In the genomic region with DNA sequence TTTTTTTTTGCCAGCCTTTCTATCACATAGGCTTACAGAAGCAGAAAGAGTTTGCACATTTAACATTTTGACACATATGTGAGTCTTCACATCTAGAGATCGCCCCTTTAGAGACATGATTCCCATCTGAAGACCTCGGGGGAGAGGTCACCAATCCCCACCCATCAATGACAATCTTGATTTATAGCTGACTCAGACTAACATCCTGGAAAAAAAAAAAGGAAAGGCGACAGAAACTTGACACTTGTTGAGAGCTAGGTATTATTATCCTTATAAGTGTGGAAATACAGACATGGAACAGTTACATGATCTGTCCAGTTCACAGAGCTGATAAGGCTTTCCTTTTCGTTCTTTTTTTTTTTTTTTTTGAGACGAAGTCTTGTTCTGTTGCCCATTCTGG, we compare ENCODE assay signal across 34 cellular contexts. TPM values are rescaled to one million over a fixed set of nuclear protein-coding genes. Genes with fewer than 3 reads are reported as not detected.
A peak's percentile ranks its signal among the peaks of the same experiment; 100 is the strongest.
DNase-seq lines count a peak whose midpoint lies in the region; ATAC-seq, FAIRE-seq and TF ChIP-seq lines count a peak whose summit lies in the region.
"Had no signal": no experiment of that assay in that cellular context is flagged by ENCODE, and none has a peak within 500 bp of the region (broad histone marks: within the 10 kb centered on the region; RNA-seq: fewer than 3 reads in every experiment).

No MANE protein-coding gene starts in this region.

- H3K4me1 ChIP-seq in K562 (replicated peaks in 1 of 2; ENCODE audit: control insufficient read depth in 2 of 2, insufficient read depth in 2 of 2, low read length in 2 of 2) (no peaks in the 10 kb centered on the region), lower lobe of right lung (no peaks in the 10 kb centered on the region)
- H3K4me1 ChIP-seq: A549, BE2C had no signal

- H3K4me3 ChIP-seq in K562 (no peak overlapping the region), lower lobe of right lung (no peak overlapping the region)
- H3K4me3 ChIP-seq: A549; BLaER1; BLaER1 treated with 17β-estradiol and CSF1 and Interleukin-3, amounts not matched to agents 10 nM and 100 nM had no signal

- no peak for TF ChIP-seq EP300 in K562 (IDR thresholded peaks at IDR 0.05; ENCODE audit: low read length)

- 3% methylated on average over 5 of the region's 5 CpGs for WGBS in K562 (ENCODE audit: insufficient coverage, low coverage, missing lambda C conversion rate)

- H3K4me2 ChIP-seq in K562 (ENCODE audit: insufficient read depth, low read length), result no peak overlapping the region
- H3K4me2 ChIP-seq: A549; BLaER1; BLaER1 treated with 17β-estradiol and CSF1 and Interleukin-3, amounts not matched to agents 10 nM and 100 nM had no signal

- POLR2A ChIA-PET in HEK293T (lab: Yijun Ruan, JAX) (no interaction called here), K562 (lab: Yijun Ruan, JAX) (interaction anchor here (1.0 kb wide), 1 partner anchor 12 kb away, joined by 3 read pairs; no protein-coding TSS in a partner anchor)

- no peak for FAIRE-seq in K562 (lab: Jason Lieb, UNC)
- FAIRE-seq: A204.1, A549, D721Med had no signal

- intact Hi-C loops in K562 (cut with micrococcal nuclease) (no loop called here), lower lobe of right lung (cut with DNase I) (no loop called here)

- H3K79me2 ChIP-seq in K562 (ENCODE audit: control insufficient read depth, insufficient read depth, low read length), result no peaks in the 10 kb centered on the region

- no peaks in the 10 kb centered on the region; the same call in 1 of the 2 replicates for H3K9me3 ChIP-seq in K562 (replicated peaks; ENCODE audit: control insufficient read depth, insufficient read depth, low read depth, low read length)
- no peaks in the 10 kb centered on the region for H3K9me3 ChIP-seq in lower lobe of right lung
- H3K9me3 ChIP-seq: BE2C had no signal

- no peak for TF ChIP-seq CTCF in K562 (IDR thresholded peaks at IDR 0.05 in 2 of 3, conservative IDR thresholded peaks at IDR 0.05 in 1 of 3; ENCODE audit: insufficient read depth in 2 of 3, low read depth in 1 of 3, low read length in 3 of 3)
- TF ChIP-seq CTCF in lower lobe of right lung (IDR thresholded peaks at IDR 0.05), result no peak

- CTCF ChIA-PET in HEK293T (lab: Yijun Ruan, JAX) (interaction anchor here (0.7 to 1.3 kb wide), 2 partner anchors 11 to 571 kb away, joined by 4 to 6 read pairs; no protein-coding TSS in a partner anchor), K562 (lab: Yijun Ruan, JAX; ENCODE audit: low intra/inter-chr PET ratio) (no interaction called here)

- BruUV-seq in K562 (replicated peaks; lab: Mats Ljungman, UMichigan), result no TSS peak

- H3K27ac ChIP-seq in K562 (ENCODE audit: extremely low read depth, low read depth, low read length) (no peak overlapping the region), lower lobe of right lung (no peak overlapping the region)
- H3K27ac ChIP-seq: 22Rv1; A549; BLaER1; BLaER1 treated with 17β-estradiol and CSF1 and Interleukin-3, amounts not matched to agents 10 nM and 100 nM; C4-2B had no signal

- no peak for TF ChIP-seq POLR2A in K562 (conservative IDR thresholded peaks at IDR 0.05)

- H2AFZ ChIP-seq in K562 (ENCODE audit: low read depth, low read length), result no peak overlapping the region

- no peaks in the 10 kb centered on the region for H4K20me1 ChIP-seq in K562 (replicated peaks; ENCODE audit: control insufficient read depth, insufficient read depth, low read length)
- H4K20me1 ChIP-seq: BLaER1; BLaER1 treated with 17β-estradiol and CSF1 and Interleukin-3, amounts not matched to agents 10 nM and 100 nM had no signal

- in situ Hi-C loops in K562 (cut with MboI), result no loop called here

- H3K36me3 ChIP-seq in K562 (ENCODE audit: control insufficient read depth, insufficient read depth, low read length), result no peaks in the 10 kb centered on the region
- H3K36me3 ChIP-seq in lower lobe of right lung, result no peaks in the 10 kb centered on the region
- H3K36me3 ChIP-seq: BE2C; BLaER1; BLaER1 treated with 17β-estradiol and CSF1 and Interleukin-3, amounts not matched to agents 10 nM and 100 nM had no signal

- H3K27me3 ChIP-seq in K562 (ENCODE audit: control insufficient read depth in 2 of 2, insufficient read depth in 2 of 2, low read length in 2 of 2) (peaks cover 0 to 12% of the 10 kb centered on the region in 2 experiments; a peak in 3 of 5 replicates), lower lobe of right lung (ENCODE audit: low read depth) (no peaks in the 10 kb centered on the region)
- H3K27me3 ChIP-seq: BE2C; BLaER1; BLaER1 treated with 17β-estradiol and CSF1 and Interleukin-3, amounts not matched to agents 10 nM and 100 nM had no signal

- DNase-seq in NCI-H2029 (lab: John Stamatoyannopoulos, UW) (peak; percentile 13), NCI-H2029 treated with DMSO at 0.1 percent for 48 hours (lab: John Stamatoyannopoulos, UW) (no peak), HEK293T (ENCODE audit: extremely low spot score) (peak; percentile 5), K562 (ENCODE audit: extremely low read depth in 1 of 4, low spot score in 3 of 4) (no peak), lower lobe of right lung (no peak)
- DNase-seq: 8988T; ACHN; AML-193; BE2C; C1 segment of cervical spinal cord; Caco-2; Calu3; CD4-positive, alpha-beta memory T cell; CD4-positive, alpha-beta T cell; CD4-positive, CD25-positive, alpha-beta regulatory T cell; CD8-positive, alpha-beta memory T cell; CD8-positive, alpha-beta T cell; COR-L47; DMS 273 treated with DMSO at 0.1 percent for 48 hours; DMS153; DMS53; DMS79; DMS79 treated with DMSO at 0.1 percent for 48 hours; DND-41; EL had no signal

- H3K9ac ChIP-seq in K562 (ENCODE audit: insufficient read depth in 1 of 2, low read depth in 2 of 2, low read length in 2 of 2), result no peak overlapping the region
- H3K9ac ChIP-seq: BLaER1; BLaER1 treated with 17β-estradiol and CSF1 and Interleukin-3, amounts not matched to agents 10 nM and 100 nM had no signal

- no peaks in the 10 kb centered on the region for H3K9me1 ChIP-seq in K562 (ENCODE audit: control insufficient read depth, insufficient read depth, low read length)

- TF ChIP-seq RAD21 in K562 (CRISPR knock-in tag; conservative IDR thresholded peaks at IDR 0.05 in 1 of 2, IDR thresholded peaks at IDR 0.05 in 1 of 2), result no peak

- ATAC-seq in K562 (no peak), HG02759 (IDR thresholded peaks at IDR 0.05; ENCODE audit: unreplicated experiment) (no peak), lower lobe of right lung (no peak)
- ATAC-seq: A549; CD8-positive, alpha-beta T cell had no signal

TF ChIP-seq in HEK293T, 16 proteins besides CTCF, POLR2A, EP300 and RAD21 (continues in another document):
- TF ChIP-seq FOXM1 (IDR thresholded peaks at IDR 0.05; ENCODE audit: borderline replicate concordance), result no peak
- TF ChIP-seq HDGF (IDR thresholded peaks at IDR 0.05; ENCODE audit: borderline replicate concordance), result no peak
- no peak for TF ChIP-seq CTBP1 (IDR thresholded peaks at IDR 0.05; ENCODE audit: borderline replicate concordance)
- peak; percentile 71 for TF ChIP-seq ZNF384 (IDR thresholded peaks at IDR 0.05)

TF ChIP-seq in K562, 482 proteins besides CTCF, POLR2A, EP300 and RAD21 (continues in another document):
- no peak for TF ChIP-seq ZNF551 (CRISPR knock-in tag; IDR thresholded peaks at IDR 0.05)
- TF ChIP-seq ZNF133 (CRISPR knock-in tag; IDR thresholded peaks at IDR 0.05), result no peak
- TF ChIP-seq CCNT2 (IDR thresholded peaks at IDR 0.05; ENCODE audit: borderline replicate concordance, extremely low read depth, insufficient read length, low read depth, low read length), result no peak
- no peak for TF ChIP-seq GTF2F1 (IDR thresholded peaks at IDR 0.05; ENCODE audit: low read depth, low read length)
- peak; percentile 32; the same call in 1 of the 2 replicates for TF ChIP-seq C11orf30 (IDR thresholded peaks at IDR 0.05; ENCODE audit: low read depth)

RNA-seq across cellular contexts. Expression of a gene that starts 28.0 kb away (rescaled TPM):
- total RNA-seq in K562 (2011; cell fraction: chromatin; rRNA removed; ENCODE audit: low replicate concordance), result not detected in 2 replicates
- total RNA-seq in K562 (2011; cell fraction: nucleolus; rRNA removed), result not detected in 2 replicates
- total RNA-seq in K562 (2011; cell fraction: nucleoplasm; rRNA removed), result not detected in 2 replicates
- total RNA-seq in K562 (2014; rRNA removed) (not detected in 2 replicates), K562 (2014; rRNA removed; fragmentation: Illumina TruSeq; extraction: Trizol) (not detected in 2 replicates), K562 (2015; rRNA removed; fragmentation: Illumina TruSeq; extraction: Trizol) (not detected in 2 replicates), K562 (2021) (0.22 and 0.27 TPM in 2 replicates), lower lobe of right lung (46.6 TPM)
- polyA plus RNA-seq in K562 (2011; rRNA removed) (not detected in 2 replicates), K562 (2014; fragmentation: Illumina TruSeq; extraction: Trizol) (not detected in 2 replicates), K562 (2014; fragmentation: Nextera tagmentation; extraction: Ambion mirVana) (not detected), K562 (2014; rRNA removed) (not detected in 2 replicates)
- 0.01 TPM in 1 of 2 replicates, not detected in the other for polyA plus RNA-seq in K562 (2011; cell fraction: cytosol; rRNA removed)
- not detected in 2 replicates for polyA plus RNA-seq in K562 (2011; cell fraction: nucleus; rRNA removed)
- polyA plus RNA-seq in K562 (2012), result not detected in 2 replicates
- polyA minus RNA-seq in K562 (2011; rRNA and poly(A)+ RNA removed), result not detected in 2 replicates
- 0.46 TPM in 1 of 2 replicates, not detected in the other for polyA minus RNA-seq in K562 (2011; cell fraction: cytosol; rRNA and poly(A)+ RNA removed)
- not detected in 2 replicates for polyA minus RNA-seq in K562 (2011; cell fraction: nucleus; rRNA and poly(A)+ RNA removed)
- total RNA-seq: B cell; CD8-positive, alpha-beta T cell had no signal
- polyA plus RNA-seq: CD4-positive, alpha-beta memory T cell; CD4-positive, CD25-positive, alpha-beta regulatory T cell; CD8-positive, alpha-beta memory T cell had no signal

RNA-seq across cellular contexts. Expression of a gene that starts 49.4 kb away (rescaled TPM):
- total RNA-seq in K562 (2011; cell fraction: chromatin; rRNA removed; ENCODE audit: low replicate concordance), result 0.28 and 0.65 TPM in 2 replicates
- total RNA-seq in K562 (2011; cell fraction: nucleolus; rRNA removed), result 0.17 and 0.79 TPM in 2 replicates
- 0.22 and 2.1 TPM in 2 replicates for total RNA-seq in K562 (2011; cell fraction: nucleoplasm; rRNA removed)
- total RNA-seq in K562 (2014; rRNA removed), result 0.36 and 0.94 TPM in 2 replicates
- 0.70 and 0.76 TPM in 2 replicates for total RNA-seq in K562 (2014; rRNA removed; fragmentation: Illumina TruSeq; extraction: Trizol)
- 0.75 and 0.87 TPM in 2 replicates for total RNA-seq in K562 (2015; rRNA removed; fragmentation: Illumina TruSeq; extraction: Trizol)
- 0.49 and 0.62 TPM in 2 replicates for total RNA-seq in K562 (2021)
- 0.04 and 0.28 TPM in 2 replicates for polyA plus RNA-seq in K562 (2011; rRNA removed)
- polyA plus RNA-seq in K562 (2011; cell fraction: cytosol; rRNA removed), result 0.07 and 0.19 TPM in 2 replicates
- 0.30 and 0.60 TPM in 2 replicates for polyA plus RNA-seq in K562 (2011; cell fraction: nucleus; rRNA removed)
- 0.78 and 1.8 TPM in 2 replicates for polyA plus RNA-seq in K562 (2012)
- 1.0 and 1.1 TPM in 2 replicates for polyA plus RNA-seq in K562 (2014; fragmentation: Illumina TruSeq; extraction: Trizol)
- under 1 TPM; 0.14 to 0.35 TPM for polyA plus RNA-seq in K562 (2014; fragmentation: Nextera tagmentation; extraction: Ambion mirVana)
- 0.49 and 0.62 TPM in 2 replicates for polyA plus RNA-seq in K562 (2014; rRNA removed)
- 0.27 TPM in 1 of 2 replicates, not detected in the other for polyA minus RNA-seq in K562 (2011; rRNA and poly(A)+ RNA removed)
- polyA minus RNA-seq in K562 (2011; cell fraction: cytosol; rRNA and poly(A)+ RNA removed), result not detected in 2 replicates
- 0.13 TPM in 1 of 2 replicates, not detected in the other for polyA minus RNA-seq in K562 (2011; cell fraction: nucleus; rRNA and poly(A)+ RNA removed)
- 38.3 TPM for total RNA-seq in lower lobe of right lung

Comparison
In these comparisons a context has a peak if more than half of its experiments do, and no peak if none do; other contexts are left out.
1. DNase-seq: peak in NCI-H2029 (single experiment) and HEK293T (single experiment); none in NCI-H2029 treated with DMSO at 0.1 percent for 48 hours (single experiment), K562 (0 of 4) and lower lobe of right lung (single experiment).
2. RNA of a gene that starts 28.0 kb away (total RNA-seq): 46.6 TPM in lower lobe of right lung (single experiment); 0.22 to 0.27 TPM in K562; every median in the first group is over 10 times any median in the second.
3. RNA of a gene that starts 49.4 kb away (total RNA-seq): 38.3 TPM in lower lobe of right lung (single experiment); 0.17 to 2.1 TPM in K562; every median in the first group is over 10 times any median in the second.